In the genomic region with DNA sequence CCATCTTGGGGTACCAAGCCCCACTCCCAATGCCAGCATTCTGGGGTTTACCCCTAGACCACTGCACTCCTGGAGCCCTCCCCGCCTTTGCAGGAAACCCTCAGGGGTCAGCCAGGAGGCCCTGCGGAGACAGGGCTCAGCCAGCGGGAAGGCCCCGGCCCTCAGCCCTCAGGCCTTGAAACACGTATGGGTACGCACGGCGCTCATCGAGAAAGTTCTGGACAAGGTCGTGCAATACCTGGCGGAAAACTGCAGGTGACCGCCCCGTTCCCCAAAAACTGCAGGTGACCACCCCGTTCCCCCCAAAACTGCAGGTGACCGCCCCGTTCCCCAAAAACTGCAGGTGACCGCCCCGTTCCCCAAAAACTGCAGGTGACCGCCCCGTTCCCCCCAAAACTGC, we compare ENCODE assay signal across 26 cellular contexts.
"Had no signal": no experiment of that assay in that cellular context is flagged by ENCODE, and none has a peak within 500 bp of the region (broad histone marks: within the 10 kb centered on the region; RNA-seq: fewer than 3 reads in every experiment).

No MANE protein-coding gene starts in this region.

- H3K27me3 Mint-ChIP-seq: dendritic cell treated with granulocyte-macrophage colony-stimulating factor and Interleukin-4, amounts not matched to agents 40 ng/mL and 50 ng/mL, for 4 days; effector memory CD8-positive, alpha-beta T cell; naive B cell had no signal

- DNase-seq: colonic mucosa; cortex of kidney; effector CD8-positive, alpha-beta T cell; effector memory CD8-positive, alpha-beta T cell; endodermal cell; erythroblast; esophagus squamous epithelium; foreskin fibroblast; foreskin melanocyte; gastrocnemius medialis; hypothalamus; immature natural killer cell; islet precursor cell; left cardiac atrium; left ventricle myocardium superior; lower lobe of right lung; mesenchymal stem cell; mucosa of descending colon; naive B cell had no signal

- H3K4me2 ChIP-seq: hepatocyte had no signal

- FAIRE-seq: endometrium had no signal

- H3K27ac ChIP-seq: colonic mucosa, epithelial cell of prostate, esophagus squamous epithelium, gastrocnemius medialis, heart left ventricle, hepatocyte, left lung, lower lobe of right lung had no signal

- H3K27me3 ChIP-seq: colonic mucosa, esophagus squamous epithelium, gastrocnemius medialis, heart left ventricle, hepatocyte, left lung had no signal

- H3K36me3 ChIP-seq: colonic mucosa, gastrocnemius medialis had no signal

- H3K4me3 ChIP-seq: colonic mucosa, esophagus squamous epithelium, gastrocnemius medialis, heart left ventricle, hepatocyte, left lung, lower lobe of right lung, mucosa of descending colon had no signal

- H3K4me1 ChIP-seq: colonic mucosa, left lung had no signal

- H3K4me3 Mint-ChIP-seq: dendritic cell treated with granulocyte-macrophage colony-stimulating factor and Interleukin-4, amounts not matched to agents 40 ng/mL and 50 ng/mL, for 4 days; effector memory CD8-positive, alpha-beta T cell; endodermal cell; immature natural killer cell; mesothelial cell of epicardium; naive B cell had no signal

- H3K9me3 ChIP-seq: colonic mucosa, esophagus squamous epithelium, gastrocnemius medialis, heart left ventricle, left lung, lower lobe of right lung, mucosa of descending colon had no signal

- H3K4me1 Mint-ChIP-seq: endodermal cell, immature natural killer cell had no signal

- H2AFZ ChIP-seq: hepatocyte had no signal

- H3K27ac Mint-ChIP-seq: dendritic cell treated with granulocyte-macrophage colony-stimulating factor and Interleukin-4, amounts not matched to agents 40 ng/mL and 50 ng/mL, for 4 days; endodermal cell; immature natural killer cell; mesothelial cell of epicardium; naive B cell had no signal

- H3K9me3 Mint-ChIP-seq: dendritic cell treated with granulocyte-macrophage colony-stimulating factor and Interleukin-4, amounts not matched to agents 40 ng/mL and 50 ng/mL, for 4 days; effector memory CD8-positive, alpha-beta T cell; endodermal cell; immature natural killer cell; mesothelial cell of epicardium; naive B cell had no signal
